Comparison of ENCODE assay signal across 15 cellular contexts in genomic region chr3:177141471-177141870, GRCh38. TPM values are rescaled to one million over a fixed set of nuclear protein-coding genes. Genes with fewer than 3 reads are reported as not detected.
DNase-seq lines count a peak whose midpoint lies in the region; ATAC-seq and TF ChIP-seq lines count a peak whose summit lies in the region.
"Had no signal": no experiment of that assay in that cellular context is flagged by ENCODE, and none has a peak within 500 bp of the region (broad histone marks: within the 10 kb centered on the region; RNA-seq: fewer than 3 reads in every experiment).

No MANE protein-coding gene starts in this region.

- peaks cover 75% of the 10 kb centered on the region for H3K4me1 Mint-ChIP-seq in central memory CD8-positive, alpha-beta T cell

- peaks cover 25 to 72% (median 41%) of the 10 kb centered on the region in 4 donors for H3K4me1 ChIP-seq in transverse colon

- no peaks in the 10 kb centered on the region for H3K27me3 Mint-ChIP-seq in central memory CD8-positive, alpha-beta T cell

- TF ChIP-seq CTCF in transverse colon (IDR thresholded peaks at IDR 0.05): no peak

- peak overlapping the region; percentile 32 for H3K27ac Mint-ChIP-seq in central memory CD8-positive, alpha-beta T cell (ENCODE audit: low read depth)
- H3K27ac Mint-ChIP-seq: stimulated activated effector memory CD8-positive, alpha-beta T cell treated with anti-CD3 and anti-CD28 coated beads, Interleukin-12 subunit alpha, Interleukin-12 subunit beta, amount 100 ng/mL, for 72 hours had no signal

- peak overlapping the region; percentile 45 for H3K4me3 Mint-ChIP-seq in central memory CD8-positive, alpha-beta T cell
- H3K4me3 Mint-ChIP-seq: stimulated activated effector memory CD8-positive, alpha-beta T cell treated with anti-CD3 and anti-CD28 coated beads, Interleukin-12 subunit alpha, Interleukin-12 subunit beta, amount 100 ng/mL, for 72 hours had no signal

- DNase-seq in Right ventricle myocardium inferior (ENCODE audit: missing footprints) (no peak), left cardiac atrium (no peak), NCI-H524 treated with DMSO at 0.1 percent for 48 hours (lab: John Stamatoyannopoulos, UW) (peak; percentile 31), transverse colon (no peak), mucosa of gallbladder (ENCODE audit: low spot score) (no peak), nucleus accumbens (lab: John Stamatoyannopoulos, UW) (no peak), NCI-H2227 (lab: John Stamatoyannopoulos, UW; ENCODE audit: unreplicated experiment) (no peak)
- DNase-seq in central memory CD8-positive, alpha-beta T cell (ENCODE audit: low spot score in 2 of 2): no peak
- DNase-seq: DMS79, foreskin fibroblast, GM23248, NCI-H2081, upper lobe of right lung had no signal

- no peaks in the 10 kb centered on the region for H3K9me3 ChIP-seq in transverse colon
- H3K9me3 ChIP-seq: upper lobe of right lung had no signal

- peak overlapping the region in 3 of 4 donors; percentile 17 to 57 (median 43) for H3K27ac ChIP-seq in transverse colon
- H3K27ac ChIP-seq: GM23248, upper lobe of right lung had no signal

- TF ChIP-seq EP300 in transverse colon (IDR thresholded peaks at IDR 0.05; ENCODE audit: low read depth): no peak

- H3K27me3 ChIP-seq in transverse colon: no peaks in the 10 kb centered on the region
- H3K27me3 ChIP-seq: upper lobe of right lung had no signal

- peak; percentile 10 for ATAC-seq in Right ventricle myocardium inferior
- ATAC-seq in left cardiac atrium: no peak
- ATAC-seq in central memory CD8-positive, alpha-beta T cell (replicated peaks; ENCODE audit: extremely low read depth, poor library complexity, severe bottlenecking): no peak
- ATAC-seq: upper lobe of right lung had no signal

- H3K36me3 Mint-ChIP-seq in central memory CD8-positive, alpha-beta T cell (ENCODE audit: insufficient read depth): peaks cover 7% of the 10 kb centered on the region

- H3K9me3 Mint-ChIP-seq in central memory CD8-positive, alpha-beta T cell: no peaks in the 10 kb centered on the region
- H3K9me3 Mint-ChIP-seq: activated naive CD4-positive, alpha-beta T cell treated with anti-CD3 and anti-CD28 coated beads, Interleukin-2, amount 50 U/mL, for 72 hours; stimulated activated effector memory CD8-positive, alpha-beta T cell treated with anti-CD3 and anti-CD28 coated beads, Interleukin-12 subunit alpha, Interleukin-12 subunit beta, amount 100 ng/mL, for 72 hours had no signal

- in situ Hi-C loops in transverse colon (cut with MboI; ENCODE audit: low pct_ligation_motif_present in 1 of 4, low pct_unique_long_range_greater_than_20kb in 1 of 4, low sequenced_read_pairs in 3 of 4): no loop called here

- TF ChIP-seq POLR2A in transverse colon (IDR thresholded peaks at IDR 0.05): no peak

- no peaks in the 10 kb centered on the region for H3K36me3 ChIP-seq in transverse colon
- H3K36me3 ChIP-seq: upper lobe of right lung had no signal

- WGBS in transverse colon (ENCODE audit: low coverage in 1 of 2), 2 donors: 44% methylated on average over 6 of the region's 6 CpGs

- intact Hi-C loops in Right ventricle myocardium inferior (cut with DNase I): no loop called here
- intact Hi-C loops in left cardiac atrium (cut with DNase I): no loop called here
- intact Hi-C loops in transverse colon (cut with DNase I; ENCODE audit: low total_unique reads): no loop called here

- no peak overlapping the region for H3K4me3 ChIP-seq in transverse colon
- H3K4me3 ChIP-seq: GM23248, upper lobe of right lung had no signal

RNA-seq across cellular contexts. Expression of gene TBL1XR1, which starts 55.8 kb away (rescaled TPM):
- total RNA-seq in Right ventricle myocardium inferior (96.8 TPM), left cardiac atrium (100 to 1,000 TPM; 118 to 125 TPM), transverse colon (100 to 1,000 TPM in 1 of 4 donors, 10 to 100 TPM in 3; 39.4 to 131 (median 68.1) TPM), mucosa of gallbladder (137 TPM)
